Comparison of ENCODE assay signal across 34 cellular contexts in genomic region chr3:24357635-24358034, GRCh38.
"Had no signal": no experiment of that assay in that cellular context is flagged by ENCODE, and none has a peak within 500 bp of the region (broad histone marks: within the 10 kb centered on the region; RNA-seq: fewer than 3 reads in every experiment).

No MANE protein-coding gene starts in this region.

- H3K9me3 ChIP-seq: breast epithelium, colonic mucosa had no signal

- H3K27me3 ChIP-seq: breast epithelium, cardiac muscle cell, colonic mucosa, dorsolateral prefrontal cortex had no signal

- H3K4me3 ChIP-seq: breast epithelium, cardiac muscle cell, colonic mucosa, dorsolateral prefrontal cortex had no signal

- H3K4me3 Mint-ChIP-seq: activated B cell treated with CpG ODN at 0.5 μM for 24 hours; activated CD8-positive, alpha-beta T cell treated with anti-CD3 and anti-CD28 coated beads for 36 hours; activated naive CD8-positive, alpha-beta T cell; activated T-cell treated with anti-CD3 and anti-CD28 coated beads, Interleukin-2, amount 50 U/mL, for 4 hours; activated T-helper 17 cell treated with anti-CD3 and anti-CD28 coated beads, Interleukin-2, amount 50 U/mL, for 72 hours; brain; dendritic cell treated with granulocyte-macrophage colony-stimulating factor and Interleukin-4, amounts not matched to agents 40 ng/mL and 50 ng/mL, for 4 days; endodermal cell; T-helper 17 cell; T-helper 2 cell treated with Interferon-gamma antibody and Interleukin-4, amounts not matched to agents 5 μg/mL and 100 μg/mL, for 36 hours had no signal

- H3K36me3 ChIP-seq: breast epithelium, cardiac muscle cell, colonic mucosa, WERI-Rb-1 had no signal

- H3K27me3 Mint-ChIP-seq: activated CD8-positive, alpha-beta T cell treated with anti-CD3 and anti-CD28 coated beads for 36 hours; activated naive CD8-positive, alpha-beta T cell; activated T-helper 17 cell treated with anti-CD3 and anti-CD28 coated beads, Interleukin-2, amount 50 U/mL, for 72 hours; dendritic cell treated with granulocyte-macrophage colony-stimulating factor and Interleukin-4, amounts not matched to agents 40 ng/mL and 50 ng/mL, for 4 days; T-helper 17 cell had no signal

- H3K4me1 Mint-ChIP-seq: activated B cell treated with CpG ODN at 0.5 μM for 24 hours; activated T-helper 17 cell treated with anti-CD3 and anti-CD28 coated beads, Interleukin-2, amount 50 U/mL, for 72 hours; T-helper 17 cell had no signal

- H3K9me3 Mint-ChIP-seq: activated B cell treated with CpG ODN at 0.5 μM for 24 hours; activated CD8-positive, alpha-beta T cell treated with anti-CD3 and anti-CD28 coated beads for 36 hours; activated T-cell treated with anti-CD3 and anti-CD28 coated beads, Interleukin-2, amount 50 U/mL, for 4 hours; dendritic cell treated with granulocyte-macrophage colony-stimulating factor and Interleukin-4, amounts not matched to agents 40 ng/mL and 50 ng/mL, for 4 days; endodermal cell; T-helper 2 cell treated with Interferon-gamma antibody and Interleukin-4, amounts not matched to agents 5 μg/mL and 100 μg/mL, for 36 hours had no signal

- H3K4me1 ChIP-seq: breast epithelium, colonic mucosa had no signal

- H3K36me3 Mint-ChIP-seq: activated naive CD8-positive, alpha-beta T cell; brain had no signal

- ATAC-seq: activated CD4-positive, CD25-positive, alpha-beta regulatory T cell treated with anti-CD3 and anti-CD28 coated beads, Interleukin-2, amount 50 U/mL, for 24 hours; activated CD8-positive, alpha-beta T cell treated with anti-CD3 and anti-CD28 coated beads for 36 hours; activated T-cell treated with anti-CD3 and anti-CD28 coated beads, Interleukin-2, amount 50 U/mL, for 4 hours; activated T-helper 17 cell treated with anti-CD3 and anti-CD28 coated beads, Interleukin-2, amount 50 U/mL, for 72 hours; esophagus mucosa; T-helper 17 cell had no signal

- DNase-seq: activated B cell treated with CpG ODN at 0.5 μM for 24 hours; activated CD4-positive, alpha-beta T cell treated with anti-CD3 and anti-CD28 coated beads for 48 hours; activated CD4-positive, alpha-beta T cell treated with anti-CD3 and anti-CD28 coated beads, Interleukin-2, amount 50 U/mL, for 1 hour; activated CD4-positive, alpha-beta T cell treated with anti-CD3 and anti-CD28 coated beads, Interleukin-2, amount 50 U/mL, for 48 hours; activated CD8-positive, alpha-beta memory T cell treated with anti-CD3 and anti-CD28 coated beads for 24 hours; activated CD8-positive, alpha-beta T cell treated with anti-CD3 and anti-CD28 coated beads for 36 hours; activated effector memory CD4-positive, alpha-beta T cell treated with Interleukin-2 at 50 U/mL for 16 hours; activated gamma-delta T cell treated with Interleukin-2 at 50 U/mL for 16 hours; activated naive CD4-positive, alpha-beta T cell treated with anti-CD3 and anti-CD28 coated beads, Interleukin-2, amount 50 U/mL, for 16 hours; activated naive CD4-positive, alpha-beta T cell treated with Interleukin-2 at 50 U/mL for 16 hours; activated T-cell treated with anti-CD3 and anti-CD28 coated beads, Interleukin-2, amount 50 U/mL, for 4 hours; amniotic stem cell; anterior cingulate cortex; central memory CD4-positive, alpha-beta T cell; cerebellar nuclear complex; colonic mucosa; dorsolateral prefrontal cortex; effector memory CD4-positive, alpha-beta T cell; endodermal cell; foreskin fibroblast; head of caudate nucleus; T-helper 1 cell; T-helper 17 cell; T1000; WERI-Rb-1 had no signal

- H3K27ac ChIP-seq: breast epithelium, cardiac muscle cell, colonic mucosa, WERI-Rb-1 had no signal

- H3K27ac Mint-ChIP-seq: activated B cell treated with CpG ODN at 0.5 μM for 24 hours; activated CD8-positive, alpha-beta T cell treated with anti-CD3 and anti-CD28 coated beads for 36 hours; activated naive CD8-positive, alpha-beta T cell; activated T-helper 17 cell treated with anti-CD3 and anti-CD28 coated beads, Interleukin-2, amount 50 U/mL, for 72 hours; brain; dendritic cell treated with granulocyte-macrophage colony-stimulating factor and Interleukin-4, amounts not matched to agents 40 ng/mL and 50 ng/mL, for 4 days; endodermal cell; T-helper 17 cell; T-helper 2 cell treated with Interferon-gamma antibody and Interleukin-4, amounts not matched to agents 5 μg/mL and 100 μg/mL, for 36 hours had no signal
